Comparison of ENCODE assay signal across 9 cellular contexts in the genomic region with DNA sequence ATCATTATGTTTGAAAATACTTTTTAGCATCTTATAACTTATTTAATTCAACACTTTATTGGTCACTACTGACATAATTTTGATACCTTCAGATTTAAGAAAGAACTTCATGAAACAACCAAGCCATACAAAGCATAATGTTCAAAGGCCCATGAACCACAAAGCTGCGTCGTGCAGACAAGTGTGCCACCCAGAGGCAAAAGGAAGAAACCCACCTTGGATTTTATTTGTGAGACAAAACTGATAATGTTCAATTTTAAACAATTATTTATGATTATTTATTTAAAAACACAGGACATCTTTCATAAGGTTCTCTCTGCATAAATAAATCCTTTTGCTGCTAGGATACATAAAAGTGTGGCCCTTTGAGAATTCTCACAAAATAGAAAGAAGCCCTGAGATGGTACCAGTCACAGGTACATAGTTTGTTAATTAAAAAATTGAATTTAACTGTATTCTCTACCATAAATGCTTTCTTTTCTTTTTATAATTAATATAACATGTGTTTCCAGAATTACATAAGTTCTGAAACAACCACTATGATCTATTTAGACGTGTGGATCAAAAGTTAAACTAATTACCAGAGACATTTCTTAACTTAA.
DNase-seq lines count a peak whose midpoint lies in the region; ATAC-seq and TF ChIP-seq lines count a peak whose summit lies in the region.
"Had no signal": no experiment of that assay in that cellular context is flagged by ENCODE, and none has a peak within 500 bp of the region (broad histone marks: within the 10 kb centered on the region; RNA-seq: fewer than 3 reads in every experiment).

No MANE protein-coding gene starts in this region.

- H3K27ac ChIP-seq in colonic mucosa: no peak overlapping the region

- DNase-seq in activated T-cell treated with anti-CD3 and anti-CD28 coated beads for 24 hours (ENCODE audit: low read depth): peak; percentile 18
- no peak for DNase-seq in activated T-cell treated with anti-CD3 and anti-CD28 coated beads, Interleukin-2, amount 50 U/mL, for 1 hour
- DNase-seq in LoVo (ENCODE audit: low spot score): peak; percentile 35
- peak; percentile 48 for DNase-seq in RPMI7951 (ENCODE audit: low read depth)
- no peak for DNase-seq in colonic mucosa
- DNase-seq in middle frontal gyrus (ENCODE audit: extremely low spot score, low spot score): peak; percentile 36
- no peak for DNase-seq in posterior vena cava (ENCODE audit: low spot score)
- DNase-seq: activated naive CD8-positive, alpha-beta T cell treated with anti-CD3 and anti-CD28 coated beads, Interleukin-2, amount 10 ng/mL, durations not matched to agents 7 days and 5 days had no signal

- H3K9me3 ChIP-seq in colonic mucosa: no peaks in the 10 kb centered on the region

- H3K9ac ChIP-seq in colonic mucosa (ENCODE audit: low read depth in 2 of 2, low read length in 2 of 2): no peak overlapping the region

- H3K4me1 ChIP-seq in colonic mucosa: no peaks in the 10 kb centered on the region

- no peaks in the 10 kb centered on the region for H3K27me3 ChIP-seq in colonic mucosa

- ATAC-seq in HG03097 (IDR thresholded peaks at IDR 0.05; ENCODE audit: low FRiP score, unreplicated experiment): no peak

- intact Hi-C loops in colonic mucosa (cut with DNase I): loop anchor here (5.0 kb wide), 1 partner anchor 206 kb away; no protein-coding TSS in a partner anchor
- intact Hi-C loops in posterior vena cava (cut with DNase I): no loop called here

- no peaks in the 10 kb centered on the region for H3K36me3 ChIP-seq in colonic mucosa

- TF ChIP-seq CTCF in colonic mucosa (IDR thresholded peaks at IDR 0.05): peak; percentile 54

- no peak overlapping the region for H3K4me3 ChIP-seq in colonic mucosa

Comparison
In these comparisons a context has a peak if more than half of its experiments do, and no peak if none do; other contexts are left out.
1. DNase-seq: peak in activated T-cell treated with anti-CD3 and anti-CD28 coated beads for 24 hours (single experiment), LoVo (single experiment), RPMI7951 (single experiment) and middle frontal gyrus (single experiment); none in activated T-cell treated with anti-CD3 and anti-CD28 coated beads, Interleukin-2, amount 50 U/mL, for 1 hour (single experiment), colonic mucosa (single experiment) and posterior vena cava (single experiment).